Comparison of ENCODE assay signal across 1 cellular context in genomic region chr3:182621435-182622240, GRCh38.
TF ChIP-seq lines count a peak whose summit lies in the region.

No MANE protein-coding gene starts in this region.

TF ChIP-seq in HepG2, 621 proteins besides CTCF, POLR2A, EP300 and RAD21 (continued from another document):
- TF ChIP-seq HMGXB4 (CRISPR knock-in tag; IDR thresholded peaks at IDR 0.05; ENCODE audit: borderline replicate concordance in 1 of 2, low read depth in 1 of 2) (no peak), ZNF546 (CRISPR knock-in tag; conservative IDR thresholded peaks at IDR 0.05) (no peak), ZNF883 (CRISPR knock-in tag; IDR thresholded peaks at IDR 0.05; ENCODE audit: not compliant biosample characterization) (no peak), SOX6 (IDR thresholded peaks at IDR 0.05) (no peak), SOX6 (CRISPR knock-in tag; IDR thresholded peaks at IDR 0.05) (no peak), ZNF879 (CRISPR knock-in tag; IDR thresholded peaks at IDR 0.05) (no peak), DR1 (CRISPR knock-in tag; IDR thresholded peaks at IDR 0.05) (no peak), ZZZ3 (CRISPR knock-in tag; IDR thresholded peaks at IDR 0.05; ENCODE audit: borderline replicate concordance) (no peak), ZFP37 (CRISPR knock-in tag; IDR thresholded peaks at IDR 0.05; ENCODE audit: borderline replicate concordance) (no peak), RFX5 (IDR thresholded peaks at IDR 0.05; ENCODE audit: low read depth, low read length) (no peak), SMARCC2 (IDR thresholded peaks at IDR 0.05) (no peak), ZNF383 (CRISPR knock-in tag; IDR thresholded peaks at IDR 0.05; ENCODE audit: borderline replicate concordance) (no peak), HIVEP1 (CRISPR knock-in tag; IDR thresholded peaks at IDR 0.05) (no peak), ZFAT (CRISPR knock-in tag; conservative IDR thresholded peaks at IDR 0.05) (no peak)
- TF ChIP-seq, protein P1, sequence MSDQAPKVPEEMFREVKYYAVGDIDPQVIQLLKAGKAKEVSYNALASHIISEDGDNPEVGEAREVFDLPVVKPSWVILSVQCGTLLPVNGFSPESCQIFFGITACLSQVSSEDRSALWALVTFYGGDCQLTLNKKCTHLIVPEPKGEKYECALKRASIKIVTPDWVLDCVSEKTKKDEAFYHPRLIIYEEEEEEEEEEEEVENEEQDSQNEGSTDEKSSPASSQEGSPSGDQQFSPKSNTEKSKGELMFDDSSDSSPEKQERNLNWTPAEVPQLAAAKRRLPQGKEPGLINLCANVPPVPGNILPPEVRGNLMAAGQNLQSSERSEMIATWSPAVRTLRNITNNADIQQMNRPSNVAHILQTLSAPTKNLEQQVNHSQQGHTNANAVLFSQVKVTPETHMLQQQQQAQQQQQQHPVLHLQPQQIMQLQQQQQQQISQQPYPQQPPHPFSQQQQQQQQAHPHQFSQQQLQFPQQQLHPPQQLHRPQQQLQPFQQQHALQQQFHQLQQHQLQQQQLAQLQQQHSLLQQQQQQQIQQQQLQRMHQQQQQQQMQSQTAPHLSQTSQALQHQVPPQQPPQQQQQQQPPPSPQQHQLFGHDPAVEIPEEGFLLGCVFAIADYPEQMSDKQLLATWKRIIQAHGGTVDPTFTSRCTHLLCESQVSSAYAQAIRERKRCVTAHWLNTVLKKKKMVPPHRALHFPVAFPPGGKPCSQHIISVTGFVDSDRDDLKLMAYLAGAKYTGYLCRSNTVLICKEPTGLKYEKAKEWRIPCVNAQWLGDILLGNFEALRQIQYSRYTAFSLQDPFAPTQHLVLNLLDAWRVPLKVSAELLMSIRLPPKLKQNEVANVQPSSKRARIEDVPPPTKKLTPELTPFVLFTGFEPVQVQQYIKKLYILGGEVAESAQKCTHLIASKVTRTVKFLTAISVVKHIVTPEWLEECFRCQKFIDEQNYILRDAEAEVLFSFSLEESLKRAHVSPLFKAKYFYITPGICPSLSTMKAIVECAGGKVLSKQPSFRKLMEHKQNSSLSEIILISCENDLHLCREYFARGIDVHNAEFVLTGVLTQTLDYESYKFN (CRISPR knock-in tag; conservative IDR thresholded peaks at IDR 0.05): no peak
- TF ChIP-seq, protein P2, sequence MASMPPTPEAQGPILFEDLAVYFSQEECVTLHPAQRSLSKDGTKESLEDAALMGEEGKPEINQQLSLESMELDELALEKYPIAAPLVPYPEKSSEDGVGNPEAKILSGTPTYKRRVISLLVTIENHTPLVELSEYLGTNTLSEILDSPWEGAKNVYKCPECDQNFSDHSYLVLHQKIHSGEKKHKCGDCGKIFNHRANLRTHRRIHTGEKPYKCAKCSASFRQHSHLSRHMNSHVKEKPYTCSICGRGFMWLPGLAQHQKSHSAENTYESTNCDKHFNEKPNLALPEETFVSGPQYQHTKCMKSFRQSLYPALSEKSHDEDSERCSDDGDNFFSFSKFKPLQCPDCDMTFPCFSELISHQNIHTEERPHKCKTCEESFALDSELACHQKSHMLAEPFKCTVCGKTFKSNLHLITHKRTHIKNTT (CRISPR knock-in tag; IDR thresholded peaks at IDR 0.05): no peak
